ENCODE assay signal across 28 cellular contexts in genomic region chr1:7505871-7506676, GRCh38.
"Had no signal": no experiment of that assay in that cellular context is flagged by ENCODE, and none has a peak within 500 bp of the region (broad histone marks: within the 10 kb centered on the region; RNA-seq: fewer than 3 reads in every experiment).

No MANE protein-coding gene starts in this region.

- H3K4me1 ChIP-seq: colonic mucosa, lower lobe of right lung, psoas muscle, thyroid gland, upper lobe of left lung had no signal

- H3K9me3 Mint-ChIP-seq: dendritic cell treated with granulocyte-macrophage colony-stimulating factor and Interleukin-4, amounts not matched to agents 40 ng/mL and 50 ng/mL, for 4 days; endodermal cell; naive thymus-derived CD8-positive, alpha-beta T cell; neural progenitor cell; stimulated activated effector memory CD8-positive, alpha-beta T cell treated with anti-CD3 and anti-CD28 coated beads, Interleukin-12 subunit alpha, Interleukin-12 subunit beta, amount 100 ng/mL, for 72 hours had no signal

- H3K27me3 ChIP-seq: colonic mucosa, gastroesophageal sphincter, heart left ventricle, neural progenitor cell, ovary, sigmoid colon, stomach, thyroid gland, upper lobe of left lung had no signal

- H3K36me3 ChIP-seq: colonic mucosa, gastroesophageal sphincter, heart left ventricle, left ventricle myocardium inferior, lower lobe of right lung, neural progenitor cell, ovary, sigmoid colon, stomach, thyroid gland, upper lobe of left lung had no signal

- H3K27me3 Mint-ChIP-seq: dendritic cell treated with granulocyte-macrophage colony-stimulating factor and Interleukin-4, amounts not matched to agents 40 ng/mL and 50 ng/mL, for 4 days had no signal

- H3K4me1 Mint-ChIP-seq: endodermal cell; naive thymus-derived CD8-positive, alpha-beta T cell; stimulated activated effector memory CD8-positive, alpha-beta T cell treated with anti-CD3 and anti-CD28 coated beads, Interleukin-12 subunit alpha, Interleukin-12 subunit beta, amount 100 ng/mL, for 72 hours had no signal

- FAIRE-seq: islet of Langerhans, urothelium cell line had no signal

- DNase-seq: colonic mucosa; effector CD8-positive, alpha-beta T cell; endodermal cell; foreskin fibroblast; hippocampal formation; left cardiac atrium; left ventricle myocardium inferior; lower lobe of right lung; naive thymus-derived CD8-positive, alpha-beta T cell; nucleus accumbens; sigmoid colon; stimulated activated CD4-positive, alpha-beta T cell treated with anti-CD3 and anti-CD28 coated beads, Interleukin-2, amount 100 ng/mL, for 24 hours; stimulated activated CD4-positive, alpha-beta T cell treated with anti-CD3 and anti-CD28 coated beads, Interleukin-4, amount 100 ng/mL, for 24 hours; stimulated activated naive CD4-positive, alpha-beta T cell treated with Interleukin-2 at 50 U/mL for 16 hours; stomach; thyroid gland; upper lobe of left lung had no signal

- H3K36me3 Mint-ChIP-seq: naive thymus-derived CD8-positive, alpha-beta T cell; neural progenitor cell; stimulated activated effector memory CD8-positive, alpha-beta T cell treated with anti-CD3 and anti-CD28 coated beads, Interleukin-12 subunit alpha, Interleukin-12 subunit beta, amount 100 ng/mL, for 72 hours had no signal

- H3K4me3 ChIP-seq: colonic mucosa, gastroesophageal sphincter, heart left ventricle, left ventricle myocardium inferior, lower lobe of right lung, neural progenitor cell, ovary, psoas muscle, sigmoid colon, stomach, thyroid gland, upper lobe of left lung had no signal

- ATAC-seq: gastroesophageal sphincter; heart left ventricle; left cardiac atrium; lower lobe of right lung; naive thymus-derived CD8-positive, alpha-beta T cell; psoas muscle; right cardiac atrium; stimulated activated effector memory CD8-positive, alpha-beta T cell treated with anti-CD3 and anti-CD28 coated beads, Interleukin-12 subunit alpha, Interleukin-12 subunit beta, amount 100 ng/mL, for 72 hours had no signal

- H3K27ac Mint-ChIP-seq: dendritic cell treated with granulocyte-macrophage colony-stimulating factor and Interleukin-4, amounts not matched to agents 40 ng/mL and 50 ng/mL, for 4 days; endodermal cell; naive thymus-derived CD8-positive, alpha-beta T cell; neural progenitor cell; stimulated activated effector memory CD8-positive, alpha-beta T cell treated with anti-CD3 and anti-CD28 coated beads, Interleukin-12 subunit alpha, Interleukin-12 subunit beta, amount 100 ng/mL, for 72 hours had no signal

- H3K9me3 ChIP-seq: colonic mucosa, gastroesophageal sphincter, heart left ventricle, left ventricle myocardium inferior, lower lobe of right lung, ovary, psoas muscle, sigmoid colon, stomach, thyroid gland, upper lobe of left lung had no signal

- H3K27ac ChIP-seq: colonic mucosa, epithelial cell of prostate, gastroesophageal sphincter, heart left ventricle, left ventricle myocardium inferior, lower lobe of right lung, neural progenitor cell, ovary, psoas muscle, sigmoid colon, stomach, thyroid gland, upper lobe of left lung had no signal

- H3K4me3 Mint-ChIP-seq: dendritic cell treated with granulocyte-macrophage colony-stimulating factor and Interleukin-4, amounts not matched to agents 40 ng/mL and 50 ng/mL, for 4 days; endodermal cell; naive thymus-derived CD8-positive, alpha-beta T cell; neural progenitor cell; stimulated activated effector memory CD8-positive, alpha-beta T cell treated with anti-CD3 and anti-CD28 coated beads, Interleukin-12 subunit alpha, Interleukin-12 subunit beta, amount 100 ng/mL, for 72 hours had no signal
